In genomic region chr5:82753374-82753773, GRCh38 we compare ENCODE assay signal across 31 cellular contexts.
"Had no signal": no experiment of that assay in that cellular context is flagged by ENCODE, and none has a peak within 500 bp of the region (broad histone marks: within the 10 kb centered on the region; RNA-seq: fewer than 3 reads in every experiment).

No MANE protein-coding gene starts in this region.

- H3K4me3 Mint-ChIP-seq: natural killer cell; nephron; neural progenitor cell; stimulated activated memory B cell treated with anti-CD40 and anti-IgM and Interleukin-4, amounts not matched to agents 10 μg/mL and 1 μg/mL and 100 μg/mL, for 72 hours; stimulated activated naive CD8-positive, alpha-beta T cell treated with anti-CD3 and anti-CD28 coated beads, Interleukin-15, amount 100 ng/mL, for 72 hours; type B pancreatic cell had no signal

- H3K36me3 ChIP-seq: ovary, spleen, suprapubic skin, tibial artery, transverse colon, upper lobe of right lung, vagina had no signal

- H3K4me2 ChIP-seq: neural progenitor cell, smooth muscle cell had no signal

- H3K27me3 ChIP-seq: neural progenitor cell, ovary, spleen, suprapubic skin, testis, tibial artery, transverse colon, upper lobe of right lung, vagina had no signal

- ATAC-seq: natural killer cell; psoas muscle; right cardiac atrium; sciatic nerve; stimulated activated memory B cell treated with anti-CD40 and anti-IgM and Interleukin-4, amounts not matched to agents 10 μg/mL and 1 μg/mL and 100 μg/mL, for 72 hours; stimulated activated naive CD8-positive, alpha-beta T cell treated with anti-CD3 and anti-CD28 coated beads, Interleukin-15, amount 100 ng/mL, for 72 hours; stimulated activated naive CD8-positive, alpha-beta T cell treated with anti-CD3 and anti-CD28 coated beads, Interleukin-15, Interleukin-2, amounts not matched to agents 100 U/mL and 50 U/mL, for 24 hours; upper lobe of right lung had no signal

- H3K27me3 Mint-ChIP-seq: stimulated activated memory B cell treated with anti-CD40 and anti-IgM and Interleukin-4, amounts not matched to agents 10 μg/mL and 1 μg/mL and 100 μg/mL, for 72 hours; stimulated activated naive CD8-positive, alpha-beta T cell treated with anti-CD3 and anti-CD28 coated beads, Interleukin-15, amount 100 ng/mL, for 72 hours; type B pancreatic cell had no signal

- H3K4me1 Mint-ChIP-seq: neural progenitor cell; stimulated activated memory B cell treated with anti-CD40 and anti-IgM and Interleukin-4, amounts not matched to agents 10 μg/mL and 1 μg/mL and 100 μg/mL, for 72 hours had no signal

- H2AFZ ChIP-seq: neural progenitor cell, parathyroid adenoma had no signal

- H3K27ac ChIP-seq: neural progenitor cell, ovary, parathyroid adenoma, psoas muscle, skin epidermis, spleen, suprapubic skin, testis, tibial artery, transverse colon, upper lobe of right lung, vagina had no signal

- H3K27ac Mint-ChIP-seq: natural killer cell; neural progenitor cell; progenitor cell of endocrine pancreas; stimulated activated memory B cell treated with anti-CD40 and anti-IgM and Interleukin-4, amounts not matched to agents 10 μg/mL and 1 μg/mL and 100 μg/mL, for 72 hours; stimulated activated naive CD8-positive, alpha-beta T cell treated with anti-CD3 and anti-CD28 coated beads, Interleukin-15, amount 100 ng/mL, for 72 hours; type B pancreatic cell had no signal

- H3K79me2 ChIP-seq: parathyroid adenoma had no signal

- H3K9me3 ChIP-seq: ovary, psoas muscle, suprapubic skin, testis, transverse colon, upper lobe of right lung, vagina had no signal

- H3K4me3 ChIP-seq: neural progenitor cell, ovary, psoas muscle, skin epidermis, smooth muscle cell, spleen, suprapubic skin, testis, tibial artery, transverse colon, upper lobe of right lung, vagina had no signal

- H3K36me3 Mint-ChIP-seq: natural killer cell; neural progenitor cell; stimulated activated memory B cell treated with anti-CD40 and anti-IgM and Interleukin-4, amounts not matched to agents 10 μg/mL and 1 μg/mL and 100 μg/mL, for 72 hours; type B pancreatic cell had no signal

- H3K4me1 ChIP-seq: neural progenitor cell, parathyroid adenoma, psoas muscle, suprapubic skin, transverse colon, vagina had no signal

- DNase-seq: natural killer cell; occipital lobe; ovary; posterior cingulate gyrus; psoas muscle; right cardiac atrium; spleen; stimulated activated CD4-positive, alpha-beta T cell treated with anti-CD3 and anti-CD28 coated beads, Interleukin-12 subunit alpha, Interleukin-12 subunit beta, amount 100 ng/mL, for 4 hours; stimulated activated CD4-positive, alpha-beta T cell treated with anti-CD3 and anti-CD28 coated beads, Interleukin-1b, Interleukin-23, amount 100 ng/mL, for 48 hours; stimulated activated CD4-positive, alpha-beta T cell treated with anti-CD3 and anti-CD28 coated beads, Interleukin-4, amount 100 ng/mL, for 1 hour; stimulated activated CD4-positive, alpha-beta T cell treated with anti-CD3 and anti-CD28 coated beads, Interleukin-4, amount 100 ng/mL, for 4 hours; stimulated activated CD8-positive, alpha-beta memory T cell treated with anti-CD3 and anti-CD28 coated beads, Interleukin-4, amount 100 ng/mL, for 48 hours; stimulated activated naive CD4-positive, alpha-beta T cell; stimulated activated naive CD8-positive, alpha-beta T cell treated with anti-CD3 and anti-CD28 coated beads, Interleukin-15, amount 100 ng/mL, for 72 hours; stimulated activated naive CD8-positive, alpha-beta T cell treated with anti-CD3 and anti-CD28 coated beads, Interleukin-15, Interleukin-2, amounts not matched to agents 100 U/mL and 50 U/mL, for 24 hours; substantia nigra; testis; tibial artery; transverse colon; upper lobe of right lung had no signal

- H3K9ac ChIP-seq: neural progenitor cell, parathyroid adenoma had no signal
